ENCODE assay signal across 8 cellular contexts in the genomic region with DNA sequence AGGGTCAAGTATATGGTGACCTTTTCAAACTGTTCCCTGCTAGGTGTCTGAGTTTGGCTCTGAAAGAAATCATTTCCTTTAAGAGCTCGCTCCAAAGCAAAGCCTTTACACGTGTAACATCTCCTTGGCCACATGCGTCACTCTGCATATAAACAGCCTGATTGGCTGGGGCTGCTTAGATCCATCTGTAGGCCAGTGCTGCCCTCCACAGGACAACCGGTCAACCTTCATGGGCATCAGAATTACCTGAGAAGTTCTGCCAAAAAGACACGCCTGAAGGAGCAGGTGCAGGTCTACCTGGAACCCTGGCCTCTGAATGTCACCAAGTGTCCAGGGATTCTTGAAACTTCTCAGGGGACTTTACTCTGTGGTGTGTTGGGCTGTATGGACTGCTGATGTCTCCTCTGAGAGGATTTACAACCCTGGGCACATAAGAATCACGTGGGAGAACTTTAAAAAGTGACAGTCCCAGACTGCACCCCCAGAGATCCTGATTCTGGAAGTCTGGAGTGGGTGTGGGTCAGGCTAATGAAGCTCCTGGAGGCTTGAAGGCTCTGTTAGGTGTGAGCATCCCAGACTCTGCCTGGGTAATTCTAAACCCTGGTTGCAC.
A peak's percentile ranks its signal among the peaks of the same experiment; 100 is the strongest.
DNase-seq lines count a peak whose midpoint lies in the region; ATAC-seq, FAIRE-seq and TF ChIP-seq lines count a peak whose summit lies in the region.

No MANE protein-coding gene starts in this region.

- CTCF ChIA-PET in HepG2 (lab: Yijun Ruan, JAX; ENCODE audit: low intra/inter-chr PET ratio, low total read pairs), result interaction anchor here (1.4 to 2.3 kb wide), 4 partner anchors 498 to 526 kb away, joined by 9 to 42 read pairs (median 18); a partner anchor contains a TSS

- ATAC-seq in HG03354 (IDR thresholded peaks at IDR 0.05; ENCODE audit: poor library complexity, severe bottlenecking, unreplicated experiment) (peak; percentile 98), HepG2 (peak; percentile 98)

- H3K27ac ChIP-seq in colonic mucosa (no peak overlapping the region), HepG2 (ENCODE audit: extremely low read length, insufficient read depth, low read length) (no peak overlapping the region)

- BruUV-seq in HepG2 (replicated peaks; lab: Mats Ljungman, UMichigan), result no TSS peak

- 7% methylated on average over 6 of the region's 6 CpGs for WGBS in HepG2 (ENCODE audit: low lambda C conversion rate)

- H3K4me2 ChIP-seq in HepG2 (ENCODE audit: low read depth, low read length), result no peak overlapping the region

- POLR2A ChIA-PET in HepG2 (lab: Yijun Ruan, JAX), result no interaction called here

- no peak for TF ChIP-seq POLR2A in HepG2 (IDR thresholded peaks at IDR 0.05; ENCODE audit: insufficient read depth in 1 of 2, low read depth in 2 of 2, low read length in 2 of 2)

- no peak overlapping the region for H3K9ac ChIP-seq in colonic mucosa (ENCODE audit: low read depth in 2 of 2, low read length in 2 of 2)
- no peak overlapping the region for H3K9ac ChIP-seq in HepG2 (ENCODE audit: insufficient read depth, low read depth, low read length)

- H3K36me3 Mint-ChIP-seq in activated CD4-positive, alpha-beta T cell treated with anti-CD3 and anti-CD28 coated beads, Interleukin-2, amount 10 ng/mL, durations not matched to agents 24 days and 14 days (ENCODE audit: low read depth), result no peaks in the 10 kb centered on the region

- TF ChIP-seq CTCF in colonic mucosa (IDR thresholded peaks at IDR 0.05) (peak; percentile 83), HepG2 (CRISPR knock-in tag; IDR thresholded peaks at IDR 0.05) (peak; percentile 86)

- no peaks in the 10 kb centered on the region for H4K20me1 ChIP-seq in HepG2 (ENCODE audit: insufficient read depth, low read length)

- H3K9me3 Mint-ChIP-seq in activated CD4-positive, alpha-beta T cell treated with anti-CD3 and anti-CD28 coated beads, Interleukin-2, amount 10 ng/mL, durations not matched to agents 24 days and 14 days, result no peaks in the 10 kb centered on the region

- intact Hi-C loops in activated CD4-positive, alpha-beta T cell treated with anti-CD3 and anti-CD28 coated beads, Interleukin-2, amount 10 ng/mL, durations not matched to agents 24 days and 14 days (cut with micrococcal nuclease), result loop anchor here (1.0 to 5.0 kb wide), 6 partner anchors 105 to 504 kb away; no protein-coding TSS in a partner anchor
- intact Hi-C loops in colonic mucosa (cut with DNase I) (loop anchor here (2.0 kb wide), 1 partner anchor 504 kb away; no protein-coding TSS in a partner anchor), HepG2 (cut with micrococcal nuclease; ENCODE audit: unreplicated experiment) (loop anchor here (1.0 to 10.0 kb wide), 3 partner anchors 368 to 504 kb away; no protein-coding TSS in a partner anchor)

- H3K27ac Mint-ChIP-seq in activated CD4-positive, alpha-beta T cell treated with anti-CD3 and anti-CD28 coated beads, Interleukin-2, amount 10 ng/mL, durations not matched to agents 24 days and 14 days, result peak overlapping the region; percentile 39

- H3K4me3 ChIP-seq in colonic mucosa, result no peak overlapping the region
- no peak overlapping the region for H3K4me3 ChIP-seq in HepG2 (replicated peaks in 1 of 3; ENCODE audit: insufficient read depth in 1 of 3, low read depth in 2 of 3, low read length in 3 of 3)

- DNase-seq in Ammon's horn (ENCODE audit: low spot score) (peak; percentile 90), GM19238 (ENCODE audit: insufficient read length, low spot score) (peak; percentile 69), NCI-H345 treated with DMSO at 0.1 percent for 48 hours (lab: John Stamatoyannopoulos, UW; ENCODE audit: unreplicated experiment) (peak; percentile 64), colonic mucosa (peak; percentile 90), HepG2 (ENCODE audit: low spot score) (peak; percentile 71)
- DNase-seq in activated CD4-positive, alpha-beta T cell treated with anti-CD3 and anti-CD28 coated beads, Interleukin-2, amount 10 ng/mL, durations not matched to agents 24 days and 14 days, result peak; percentile 94
- peak; percentile 47 to 52 (median 50) for DNase-seq in stimulated activated CD4-positive, alpha-beta T cell treated with anti-CD3 and anti-CD28 coated beads, TNF-alpha, amount 100 ng/mL, for 1 hour (ENCODE audit: low read depth in 3 of 3, low spot score in 1 of 3)

- TF ChIP-seq RAD21 in HepG2 (CRISPR knock-in tag; IDR thresholded peaks at IDR 0.05), result peak; percentile 76

- no peak overlapping the region for H2AFZ ChIP-seq in HepG2 (ENCODE audit: low read length)

- in situ Hi-C loops in HepG2 (cut with HindIII; ENCODE audit: extremely low pct_ligation_motif_present, low pct_unique_long_range_greater_than_20kb), result loop anchor here (5.0 kb wide), 1 partner anchor 500 kb away; no protein-coding TSS in a partner anchor

- peak; percentile 86 for FAIRE-seq in HepG2 (lab: Jason Lieb, UNC)

- H3K27me3 ChIP-seq in colonic mucosa (no peaks in the 10 kb centered on the region), HepG2 (ENCODE audit: control insufficient read depth in 1 of 2, insufficient read depth in 2 of 2, low read length in 2 of 2) (no peaks in the 10 kb centered on the region)

- peaks cover 11% of the 10 kb centered on the region for H3K27me3 Mint-ChIP-seq in activated CD4-positive, alpha-beta T cell treated with anti-CD3 and anti-CD28 coated beads, Interleukin-2, amount 10 ng/mL, durations not matched to agents 24 days and 14 days

- H3K36me3 ChIP-seq in colonic mucosa, result no peaks in the 10 kb centered on the region
- H3K36me3 ChIP-seq in HepG2 (replicated peaks in 1 of 2; ENCODE audit: control insufficient read depth in 1 of 2, insufficient read depth in 2 of 2, low read length in 2 of 2), result no peaks in the 10 kb centered on the region

- H3K9me3 ChIP-seq in colonic mucosa (no peaks in the 10 kb centered on the region), HepG2 (ENCODE audit: low read length) (no peaks in the 10 kb centered on the region)

- TF ChIP-seq EP300 in HepG2 (IDR thresholded peaks at IDR 0.05; ENCODE audit: low read depth in 2 of 2, low read length in 2 of 2) (no peak), HepG2 (CRISPR knock-in tag; IDR thresholded peaks at IDR 0.05; ENCODE audit: borderline replicate concordance) (no peak)

- peaks cover 14% of the 10 kb centered on the region for H3K4me1 Mint-ChIP-seq in activated CD4-positive, alpha-beta T cell treated with anti-CD3 and anti-CD28 coated beads, Interleukin-2, amount 10 ng/mL, durations not matched to agents 24 days and 14 days

- H3K4me1 ChIP-seq in colonic mucosa (no peaks in the 10 kb centered on the region), HepG2 (ENCODE audit: insufficient read depth, low read length) (no peaks in the 10 kb centered on the region)

- H3K4me3 Mint-ChIP-seq in activated CD4-positive, alpha-beta T cell treated with anti-CD3 and anti-CD28 coated beads, Interleukin-2, amount 10 ng/mL, durations not matched to agents 24 days and 14 days, result no peak overlapping the region

- H3K79me2 ChIP-seq in HepG2 (ENCODE audit: insufficient read depth, low read length), result no peaks in the 10 kb centered on the region

TF ChIP-seq in HepG2, 621 proteins besides CTCF, POLR2A, EP300 and RAD21:
- TF ChIP-seq RCOR2 (CRISPR knock-in tag; IDR thresholded peaks at IDR 0.05) (no peak), NFYC (CRISPR knock-in tag; IDR thresholded peaks at IDR 0.05) (peak; percentile 51), STAG1 (CRISPR knock-in tag; IDR thresholded peaks at IDR 0.05) (peak; percentile 96), ARNTL (CRISPR knock-in tag; IDR thresholded peaks at IDR 0.05) (0 out of 2 replicates have a peak, but pooled peaks have one; percentile 38), RFXAP (CRISPR knock-in tag; IDR thresholded peaks at IDR 0.05; ENCODE audit: borderline replicate concordance) (peak; percentile 88), KLF9 (CRISPR knock-in tag; IDR thresholded peaks at IDR 0.05; ENCODE audit: low read depth) (no peak), RFX5 (IDR thresholded peaks at IDR 0.05; ENCODE audit: low read depth, low read length) (peak; percentile 89), ZNF850 (CRISPR knock-in tag; conservative IDR thresholded peaks at IDR 0.05) (no peak), FOXA3 (CRISPR knock-in tag; IDR thresholded peaks at IDR 0.05) (peak; percentile 27; the same call in 1 of the 2 replicates), SMC3 (IDR thresholded peaks at IDR 0.05; ENCODE audit: low read length) (peak; percentile 96), FOSL2 (CRISPR knock-in tag; IDR thresholded peaks at IDR 0.05) (peak; percentile 32; the same call in 1 of the 2 replicates), CREM (IDR thresholded peaks at IDR 0.05) (peak; percentile 22; the same call in 1 of the 2 replicates), CREM (CRISPR knock-in tag; IDR thresholded peaks at IDR 0.05) (no peak), JARID2 (CRISPR knock-in tag; IDR thresholded peaks at IDR 0.05; ENCODE audit: insufficient replicate concordance) (no peak), CREB1 (IDR thresholded peaks at IDR 0.05) (no peak), CREB1 (CRISPR knock-in tag; IDR thresholded peaks at IDR 0.05) (peak; percentile 56), RFXANK (CRISPR knock-in tag; IDR thresholded peaks at IDR 0.05) (0 out of 2 replicates have a peak, but pooled peaks have one; percentile 61), SP4 (CRISPR knock-in tag; IDR thresholded peaks at IDR 0.05) (no peak)
- TF ChIP-seq, protein P1, sequence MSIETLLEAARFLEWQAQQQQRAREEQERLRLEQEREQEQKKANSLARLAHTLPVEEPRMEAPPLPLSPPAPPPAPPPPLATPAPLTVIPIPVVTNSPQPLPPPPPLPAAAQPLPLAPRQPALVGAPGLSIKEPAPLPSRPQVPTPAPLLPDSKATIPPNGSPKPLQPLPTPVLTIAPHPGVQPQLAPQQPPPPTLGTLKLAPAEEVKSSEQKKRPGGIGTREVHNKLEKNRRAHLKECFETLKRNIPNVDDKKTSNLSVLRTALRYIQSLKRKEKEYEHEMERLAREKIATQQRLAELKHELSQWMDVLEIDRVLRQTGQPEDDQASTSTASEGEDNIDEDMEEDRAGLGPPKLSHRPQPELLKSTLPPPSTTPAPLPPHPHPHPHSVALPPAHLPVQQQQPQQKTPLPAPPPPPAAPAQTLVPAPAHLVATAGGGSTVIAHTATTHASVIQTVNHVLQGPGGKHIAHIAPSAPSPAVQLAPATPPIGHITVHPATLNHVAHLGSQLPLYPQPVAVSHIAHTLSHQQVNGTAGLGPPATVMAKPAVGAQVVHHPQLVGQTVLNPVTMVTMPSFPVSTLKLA (IDR thresholded peaks at IDR 0.05), result peak; percentile 97
- TF ChIP-seq, protein P2, sequence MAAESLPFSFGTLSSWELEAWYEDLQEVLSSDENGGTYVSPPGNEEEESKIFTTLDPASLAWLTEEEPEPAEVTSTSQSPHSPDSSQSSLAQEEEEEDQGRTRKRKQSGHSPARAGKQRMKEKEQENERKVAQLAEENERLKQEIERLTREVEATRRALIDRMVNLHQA (CRISPR knock-in tag; IDR thresholded peaks at IDR 0.05), result no peak
